ENCODE assay signal across 7 cellular contexts in the genomic region with DNA sequence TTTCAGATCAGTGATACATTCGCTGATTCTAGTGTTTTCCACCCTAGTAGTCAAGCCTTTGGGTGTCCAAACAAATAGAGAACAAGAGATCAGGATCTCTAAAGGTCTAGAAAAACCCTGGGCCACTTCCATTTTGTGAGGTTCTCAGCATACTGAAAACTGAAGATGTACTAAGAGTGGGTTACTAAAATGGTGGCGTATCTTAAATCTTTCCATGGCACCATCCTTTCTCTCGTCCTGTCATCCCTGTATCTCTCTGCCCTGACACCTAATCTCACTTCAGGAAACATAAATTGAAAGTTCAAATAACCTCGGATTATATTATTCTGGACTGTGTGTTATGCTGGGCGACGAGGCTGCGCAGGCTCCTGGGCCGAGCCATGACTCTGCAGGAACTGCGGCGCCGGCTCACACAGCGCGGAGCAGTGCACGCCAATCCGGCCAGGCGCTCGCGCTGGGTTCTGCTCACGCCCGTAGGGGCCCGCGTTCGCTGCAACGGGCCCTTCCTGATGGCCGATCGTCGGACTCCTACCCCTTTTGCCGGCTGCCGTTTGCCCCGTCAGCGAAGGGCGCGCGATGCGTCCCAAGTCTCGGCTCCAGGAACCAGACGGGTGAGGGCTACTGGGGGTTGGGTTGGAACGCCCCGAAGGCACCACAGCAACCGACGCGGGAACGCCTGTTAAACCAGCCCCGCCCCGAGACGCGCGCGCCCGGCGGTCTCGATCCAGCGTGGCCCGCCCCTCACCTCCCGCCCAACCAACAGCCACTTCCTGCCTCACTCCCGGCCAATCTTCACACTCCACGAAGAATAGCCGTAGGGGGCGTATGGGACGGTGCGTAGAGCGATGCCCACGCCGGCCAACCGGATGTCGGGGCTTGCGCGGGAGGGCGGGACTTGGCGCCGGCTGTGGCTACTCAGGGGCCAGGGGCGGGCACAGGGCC. TPM values are rescaled to one million over a fixed set of nuclear protein-coding genes. Genes with fewer than 3 reads are reported as not detected.
DNase-seq lines count a peak whose midpoint lies in the region; ATAC-seq, FAIRE-seq and TF ChIP-seq lines count a peak whose summit lies in the region.

No MANE protein-coding gene starts in this region.

- peaks cover 21% of the 10 kb centered on the region for H3K4me1 ChIP-seq in hepatocyte (ENCODE audit: insufficient read depth)

- peak overlapping the region; percentile 94 for H3K27ac ChIP-seq in hepatocyte

- peak overlapping the region; percentile 66 for H2AFZ ChIP-seq in hepatocyte

- H3K4me3 ChIP-seq in hepatocyte, result peak overlapping the region; percentile 40

- peak; percentile 93 for FAIRE-seq in GM18507 (lab: Jason Lieb, UNC)

- peak; percentile 85 for ATAC-seq in HG02973 (IDR thresholded peaks at IDR 0.05; ENCODE audit: unreplicated experiment)

- H3K27me3 ChIP-seq in hepatocyte, result no peaks in the 10 kb centered on the region

- H3K79me2 ChIP-seq in hepatocyte, result peaks cover 49% of the 10 kb centered on the region

- DNase-seq in GM18507 (ENCODE audit: extremely low spot score, insufficient read length, low read depth) (peak; percentile 97), NCI-H1930 (lab: John Stamatoyannopoulos, UW) (peak; percentile 88 to 96), T-helper 22 cell (ENCODE audit: low read depth) (peak; percentile 98), astrocyte of the hippocampus (ENCODE audit: low read depth, low spot score) (peak; percentile 100), hepatocyte (ENCODE audit: low spot score) (peak; percentile 99), renal cortical epithelial cell (ENCODE audit: low read depth) (peak; percentile 96)

- no peaks in the 10 kb centered on the region for H3K9me2 ChIP-seq in hepatocyte (replicated peaks; ENCODE audit: insufficient read depth)

- no peaks in the 10 kb centered on the region for H3K36me3 ChIP-seq in hepatocyte (replicated peaks; ENCODE audit: insufficient read depth, low read depth)

- H3K4me2 ChIP-seq in hepatocyte, result peak overlapping the region; percentile 76

- WGBS in hepatocyte (ENCODE audit: low lambda C conversion rate, missing lambda C conversion rate), result 2% methylated on average over 63 of the region's 72 CpGs

- TF ChIP-seq CTCF in hepatocyte (IDR thresholded peaks at IDR 0.05; ENCODE audit: poor library complexity), result no peak

- H3K9me3 ChIP-seq in hepatocyte (ENCODE audit: low read depth), result no peaks in the 10 kb centered on the region

- peaks cover 35% of the 10 kb centered on the region for H4K20me1 ChIP-seq in hepatocyte (ENCODE audit: insufficient read depth, poor library complexity, severe bottlenecking)

RNA-seq across cellular contexts. Expression of gene CANX, which starts 0.5 kb away (rescaled TPM):
- total RNA-seq in hepatocyte, result 701 and 705 TPM in 2 replicates
- polyA plus RNA-seq in hepatocyte, result 329 and 369 TPM in 2 replicates
- 755 and 1,435 TPM in 2 replicates for total RNA-seq in renal cortical epithelial cell

RNA-seq across cellular contexts. Expression of gene CBY3, which starts 17.4 kb away (rescaled TPM):
- not detected in 2 replicates for total RNA-seq in hepatocyte
- polyA plus RNA-seq in hepatocyte, result not detected in 2 replicates
- total RNA-seq in renal cortical epithelial cell, result not detected in 2 replicates

RNA-seq across cellular contexts. Expression of gene MAML1, which starts 34.4 kb away (rescaled TPM):
- 14.2 and 15.9 TPM in 2 replicates for total RNA-seq in hepatocyte
- 7.5 and 8.8 TPM in 2 replicates for polyA plus RNA-seq in hepatocyte
- total RNA-seq in renal cortical epithelial cell, result 4.2 and 14.5 TPM in 2 replicates

Comparison
In these comparisons a context has a peak if more than half of its experiments do, and no peak if none do; other contexts are left out.
1. Peak in every context shown above with its lines: DNase-seq, ATAC-seq, H3K4me3 ChIP-seq and H3K27ac ChIP-seq.